Comparison of ENCODE assay signal across 19 cellular contexts in genomic region chr10:130743751-130744191, GRCh38.
"Had no signal": no experiment of that assay in that cellular context is flagged by ENCODE, and none has a peak within 500 bp of the region (broad histone marks: within the 10 kb centered on the region; RNA-seq: fewer than 3 reads in every experiment).

No MANE protein-coding gene starts in this region.

- H3K36me3 Mint-ChIP-seq: naive B cell had no signal

- H3K27ac Mint-ChIP-seq: naive B cell, nephron had no signal

- H3K27ac ChIP-seq: cardiac muscle cell, colonic mucosa, left lung, lower lobe of right lung, parathyroid adenoma, psoas muscle, right lobe of liver, skin epidermis, tibial artery had no signal

- ATAC-seq: left lung; lower lobe of right lung; psoas muscle; right lobe of liver; stimulated activated naive CD8-positive, alpha-beta T cell treated with anti-CD3 and anti-CD28 coated beads, Interleukin-15, Interleukin-2, amounts not matched to agents 100 U/mL and 50 U/mL, for 24 hours had no signal

- H3K9me3 Mint-ChIP-seq: nephron had no signal

- DNase-seq: cerebellar nuclear complex; colonic mucosa; effector CD4-positive, alpha-beta T cell; foreskin melanocyte; hippocampal formation; left lung; lower lobe of right lung; mesenchymal stem cell; naive B cell; retina; stimulated activated CD4-positive, alpha-beta T cell treated with anti-CD3 and anti-CD28 coated beads, Interleukin-12 subunit alpha, Interleukin-12 subunit beta, amount 100 ng/mL, for 4 hours; stimulated activated naive CD8-positive, alpha-beta T cell treated with anti-CD3 and anti-CD28 coated beads, Interleukin-15, Interleukin-2, amounts not matched to agents 100 U/mL and 50 U/mL, for 24 hours had no signal

- H3K4me1 ChIP-seq: colonic mucosa, left lung, lower lobe of right lung, parathyroid adenoma, psoas muscle, right lobe of liver, tibial artery had no signal

- H2AFZ ChIP-seq: parathyroid adenoma had no signal

- H3K4me3 ChIP-seq: cardiac muscle cell, colonic mucosa, left lung, lower lobe of right lung, psoas muscle, right lobe of liver, skin epidermis, tibial artery had no signal

- H3K36me3 ChIP-seq: cardiac muscle cell, colonic mucosa, left lung, lower lobe of right lung, right lobe of liver, tibial artery had no signal

- H3K79me2 ChIP-seq: parathyroid adenoma had no signal

- H3K9me3 ChIP-seq: colonic mucosa, left lung, lower lobe of right lung, psoas muscle, right lobe of liver, tibial artery had no signal

- H3K27me3 ChIP-seq: cardiac muscle cell, colonic mucosa, right lobe of liver had no signal

- H3K4me3 Mint-ChIP-seq: naive B cell, nephron had no signal

- H3K4me1 Mint-ChIP-seq: naive B cell had no signal
